In the genomic region with DNA sequence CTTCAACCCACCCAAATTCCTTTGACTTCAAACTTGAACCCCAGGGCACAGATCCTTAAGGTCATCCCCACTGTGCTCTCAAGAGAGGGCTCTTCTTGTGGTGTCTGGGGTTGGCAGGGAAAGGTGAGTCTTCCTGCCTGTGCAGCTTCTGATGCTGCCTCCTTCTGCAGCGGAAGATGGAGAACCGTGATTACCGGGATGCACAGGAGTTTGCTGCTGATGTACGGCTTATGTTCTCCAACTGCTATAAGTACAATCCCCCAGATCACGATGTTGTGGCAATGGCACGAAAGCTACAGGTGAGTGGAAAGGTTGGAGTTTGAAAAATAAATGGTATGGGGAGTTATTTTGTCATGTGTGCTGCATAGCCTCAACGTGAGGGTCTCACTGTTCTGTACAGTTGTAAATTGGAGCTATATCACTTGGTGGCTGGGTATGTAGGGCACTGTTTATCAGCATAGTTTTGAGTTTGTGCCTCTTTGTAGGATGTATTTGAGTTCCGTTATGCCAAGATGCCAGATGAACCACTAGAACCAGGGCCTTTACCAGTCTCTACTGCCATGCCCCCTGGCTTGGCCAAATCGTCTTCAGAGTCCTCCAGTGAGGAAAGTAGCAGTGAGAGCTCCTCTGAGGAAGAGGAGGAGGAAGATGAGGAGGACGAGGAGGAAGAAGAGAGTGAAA, we compare ENCODE assay signal across 11 cellular contexts. TPM values are rescaled to one million over a fixed set of nuclear protein-coding genes. Genes with fewer than 3 reads are reported as not detected.
DNase-seq lines count a peak whose midpoint lies in the region; ATAC-seq and TF ChIP-seq lines count a peak whose summit lies in the region.
"Had no signal": no experiment of that assay in that cellular context is flagged by ENCODE, and none has a peak within 500 bp of the region (broad histone marks: within the 10 kb centered on the region; RNA-seq: fewer than 3 reads in every experiment).

No MANE protein-coding gene starts in this region.

- no peaks in the 10 kb centered on the region for H3K9me3 Mint-ChIP-seq in activated naive CD8-positive, alpha-beta T cell treated with anti-CD3 and anti-CD28 coated beads for 36 hours
- no peaks in the 10 kb centered on the region for H3K9me3 Mint-ChIP-seq in naive thymus-derived CD8-positive, alpha-beta T cell

- POLR2A ChIA-PET in naive thymus-derived CD8-positive, alpha-beta T cell (lab: Charles Lee): interaction anchor here (0.5 to 21.1 kb wide), 6 partner anchors 8 to 311 kb away, joined by 3 to 510 read pairs (median 4); a partner anchor contains a TSS
- POLR2A ChIA-PET in RWPE1 (lab: Yijun Ruan, JAX; ENCODE audit: low non-redundant PET): no interaction called here

- peak overlapping the region; percentile 40 for H3K4me3 Mint-ChIP-seq in activated naive CD8-positive, alpha-beta T cell treated with anti-CD3 and anti-CD28 coated beads for 36 hours
- peak overlapping the region in 5 of 10 donors; percentile 2 to 44 (median 16) for H3K4me3 Mint-ChIP-seq in naive thymus-derived CD8-positive, alpha-beta T cell

- peaks cover 93% of the 10 kb centered on the region for H3K36me3 Mint-ChIP-seq in activated naive CD8-positive, alpha-beta T cell treated with anti-CD3 and anti-CD28 coated beads for 36 hours
- peaks cover 28 to 96% (median 53%) of the 10 kb centered on the region in 3 donors for H3K36me3 Mint-ChIP-seq in naive thymus-derived CD8-positive, alpha-beta T cell

- H3K27ac Mint-ChIP-seq in activated naive CD8-positive, alpha-beta T cell treated with anti-CD3 and anti-CD28 coated beads for 36 hours: peak overlapping the region; percentile 65
- peak overlapping the region; percentile 6 to 91 (median 62) for H3K27ac Mint-ChIP-seq in naive thymus-derived CD8-positive, alpha-beta T cell

- no peak for TF ChIP-seq CTCF in AG10803 (conservative IDR thresholded peaks at IDR 0.05; ENCODE audit: low read length)
- no peak for TF ChIP-seq CTCF in RWPE1 (conservative IDR thresholded peaks at IDR 0.05; ENCODE audit: low read depth)

- TF ChIP-seq POLR2A in GM18526 (IDR thresholded peaks at IDR 0.05; ENCODE audit: extremely low read depth, insufficient read length): peak; percentile 15

- ATAC-seq in naive thymus-derived CD8-positive, alpha-beta T cell: no peak
- ATAC-seq in HG02970 (IDR thresholded peaks at IDR 0.05; ENCODE audit: low FRiP score, unreplicated experiment): no peak
- ATAC-seq: gastroesophageal sphincter had no signal

- no peak overlapping the region for H3K27ac ChIP-seq in RWPE1
- H3K27ac ChIP-seq: gastroesophageal sphincter had no signal

- H3K4me3 ChIP-seq in AG10803 (ENCODE audit: low read length): peak overlapping the region; percentile 13; the same call in 1 of the 2 replicates
- H3K4me3 ChIP-seq: gastroesophageal sphincter had no signal

- CTCF ChIA-PET in RWPE1 (lab: Yijun Ruan, JAX): interaction anchor here (0.7 kb wide), 2 partner anchors 271 to 1819 kb away, joined by 3 to 4 read pairs; a partner anchor contains a TSS

- DNase-seq in AG10803 (ENCODE audit: low read depth) (no peak), NCI-H128 (lab: John Stamatoyannopoulos, UW; ENCODE audit: unreplicated experiment) (no peak), RWPE1 (ENCODE audit: low spot score) (no peak), retina (no peak)
- DNase-seq in activated naive CD8-positive, alpha-beta T cell treated with anti-CD3 and anti-CD28 coated beads for 36 hours: no peak
- no peak for DNase-seq in naive thymus-derived CD8-positive, alpha-beta T cell
- DNase-seq: NCI-H1417; stimulated activated CD4-positive, alpha-beta T cell treated with anti-CD3 and anti-CD28 coated beads, Interleukin-4, amount 100 ng/mL, for 24 hours had no signal

- H3K4me1 Mint-ChIP-seq in activated naive CD8-positive, alpha-beta T cell treated with anti-CD3 and anti-CD28 coated beads for 36 hours: peaks cover 43% of the 10 kb centered on the region
- H3K4me1 Mint-ChIP-seq in naive thymus-derived CD8-positive, alpha-beta T cell: peaks cover 36 to 67% (median 56%) of the 10 kb centered on the region in 4 donors

- H3K27me3 Mint-ChIP-seq in activated naive CD8-positive, alpha-beta T cell treated with anti-CD3 and anti-CD28 coated beads for 36 hours: no peaks in the 10 kb centered on the region
- no peaks in the 10 kb centered on the region for H3K27me3 Mint-ChIP-seq in naive thymus-derived CD8-positive, alpha-beta T cell

RNA-seq across cellular contexts. Expression of a gene that starts 9.0 kb away (rescaled TPM):
- total RNA-seq in activated naive CD8-positive, alpha-beta T cell treated with anti-CD3 and anti-CD28 coated beads for 36 hours: 100 to 1,000 TPM; 298 to 335 TPM
- total RNA-seq in naive thymus-derived CD8-positive, alpha-beta T cell: 100 to 1,000 TPM; 454 to 455 TPM
- polyA plus RNA-seq in naive thymus-derived CD8-positive, alpha-beta T cell: 10 to 100 TPM; 24.5 to 72.8 (median 29.8) TPM

RNA-seq across cellular contexts. Expression of a gene that starts 24.5 kb away (rescaled TPM):
- 10 to 100 TPM; 15.8 to 16.9 TPM for total RNA-seq in activated naive CD8-positive, alpha-beta T cell treated with anti-CD3 and anti-CD28 coated beads for 36 hours
- 10 to 100 TPM; 38.7 to 39.7 TPM for total RNA-seq in naive thymus-derived CD8-positive, alpha-beta T cell
- polyA plus RNA-seq in naive thymus-derived CD8-positive, alpha-beta T cell: 10 to 100 TPM; 23.7 to 37.4 (median 26.9) TPM

RNA-seq across cellular contexts. Expression of a gene that starts 32.0 kb away (rescaled TPM):
- total RNA-seq in activated naive CD8-positive, alpha-beta T cell treated with anti-CD3 and anti-CD28 coated beads for 36 hours: 1 to 10 TPM; 9.8 to 9.9 TPM
- 10 to 100 TPM; 50.7 to 51.7 TPM for total RNA-seq in naive thymus-derived CD8-positive, alpha-beta T cell
- polyA plus RNA-seq in naive thymus-derived CD8-positive, alpha-beta T cell: 10 to 100 TPM; 26.4 to 61.0 (median 33.2) TPM

RNA-seq across cellular contexts. Expression of a gene that starts 36.6 kb away (rescaled TPM):
- total RNA-seq in activated naive CD8-positive, alpha-beta T cell treated with anti-CD3 and anti-CD28 coated beads for 36 hours: 1 to 10 TPM; 4.6 to 6.1 TPM
- 10 to 100 TPM; 23.0 to 23.5 TPM for total RNA-seq in naive thymus-derived CD8-positive, alpha-beta T cell
- polyA plus RNA-seq in naive thymus-derived CD8-positive, alpha-beta T cell: 10 to 100 TPM; 10.8 to 22.5 (median 16.8) TPM

Comparison
In these comparisons a context has a peak if more than half of its experiments do, and no peak if none do; other contexts are left out.
1. RNA of a gene that starts 32.0 kb away (total RNA-seq): 50.7 to 51.7 TPM in naive thymus-derived CD8-positive, alpha-beta T cell; 9.8 to 9.9 TPM in activated naive CD8-positive, alpha-beta T cell treated with anti-CD3 and anti-CD28 coated beads for 36 hours; every median in the first group is over 4 times any median in the second.